Comparison of ENCODE assay signal across 14 cellular contexts in genomic region chr11:80900265-80900664, GRCh38.
DNase-seq lines count a peak whose midpoint lies in the region; ATAC-seq, FAIRE-seq and TF ChIP-seq lines count a peak whose summit lies in the region.
"Had no signal": no experiment of that assay in that cellular context is flagged by ENCODE, and none has a peak within 500 bp of the region (broad histone marks: within the 10 kb centered on the region; RNA-seq: fewer than 3 reads in every experiment).

No MANE protein-coding gene starts in this region.

- H3K27ac ChIP-seq in GM12878 (ENCODE audit: control insufficient read depth, insufficient read depth): no peak overlapping the region
- H3K27ac ChIP-seq: HL-60 had no signal

- H4K20me1 ChIP-seq in GM12878 (ENCODE audit: control insufficient read depth, insufficient read depth): no peaks in the 10 kb centered on the region

- RAD21 ChIA-PET in GM12878 (lab: Charles Lee; ENCODE audit: unreplicated experiment): no interaction called here

- no peaks in the 10 kb centered on the region for H3K27me3 Mint-ChIP-seq in activated CD8-positive, alpha-beta T cell treated with anti-CD3 and anti-CD28 coated beads for 36 hours
- H3K27me3 Mint-ChIP-seq in natural killer cell treated with Interleukin-12 subunit alpha and Interleukin-12 subunit beta and Interleukin-15 and Interleukin-18, amount 100 ng/mL, for 72 hours: no peaks in the 10 kb centered on the region

- DNase-seq in GM12878 (ENCODE audit: low read depth, low spot score): no peak
- no peak for DNase-seq in activated CD8-positive, alpha-beta memory T cell treated with anti-CD3 and anti-CD28 coated beads for 24 hours
- DNase-seq in stimulated activated CD4-positive, alpha-beta T cell treated with anti-CD3 and anti-CD28 coated beads, Interleukin-12 subunit alpha, Interleukin-12 subunit beta, amount 100 ng/mL, for 4 hours: no peak
- DNase-seq in activated CD8-positive, alpha-beta T cell treated with anti-CD3 and anti-CD28 coated beads for 36 hours: no peak
- no peak for DNase-seq in natural killer cell treated with Interleukin-12 subunit alpha and Interleukin-12 subunit beta and Interleukin-15 and Interleukin-18, amount 100 ng/mL, for 72 hours (ENCODE audit: low spot score)
- DNase-seq: activated CD8-positive, alpha-beta memory T cell treated with anti-CD3 and anti-CD28 coated beads, Interleukin-2, amount 50 U/mL, for 4 hours; NCI-H2081 treated with DMSO at 0.1 percent for 48 hours; SK-N-SH had no signal

- no peaks in the 10 kb centered on the region for H3K36me3 ChIP-seq in GM12878 (ENCODE audit: control insufficient read depth in 2 of 2, insufficient read depth in 2 of 2, low read length in 1 of 2)

- H3K27ac Mint-ChIP-seq in activated CD8-positive, alpha-beta T cell treated with anti-CD3 and anti-CD28 coated beads for 36 hours: no peak overlapping the region
- no peak overlapping the region for H3K27ac Mint-ChIP-seq in natural killer cell treated with Interleukin-12 subunit alpha and Interleukin-12 subunit beta and Interleukin-15 and Interleukin-18, amount 100 ng/mL, for 72 hours

- no peak overlapping the region for H3K9ac ChIP-seq in GM12878 (ENCODE audit: control insufficient read depth, insufficient read depth, low read length)
- H3K9ac ChIP-seq: SK-N-SH had no signal

- TF ChIP-seq RAD21 in GM12878 (IDR thresholded peaks at IDR 0.05; ENCODE audit: insufficient read depth, low read depth, low read length): no peak

- no peaks in the 10 kb centered on the region for H3K4me1 ChIP-seq in GM12878 (ENCODE audit: control insufficient read depth, insufficient read depth, low read length)

- CTCF ChIA-PET in GM12878 (lab: Yijun Ruan, JAX): no interaction called here
- CTCF ChIA-PET in activated CD8-positive, alpha-beta T cell treated with anti-CD3 and anti-CD28 coated beads for 36 hours (lab: Charles Lee): no interaction called here

- H3K4me3 ChIP-seq in GM12878: no peak overlapping the region

- BruUV-seq in GM12878 (replicated peaks; lab: Mats Ljungman, UMichigan): no TSS peak

- no peak overlapping the region for H3K4me2 ChIP-seq in GM12878 (ENCODE audit: control insufficient read depth, insufficient read depth)
- H3K4me2 ChIP-seq: SK-N-SH had no signal

- peaks cover 2% of the 10 kb centered on the region for H3K9me3 Mint-ChIP-seq in activated CD8-positive, alpha-beta T cell treated with anti-CD3 and anti-CD28 coated beads for 36 hours
- peaks cover 18% of the 10 kb centered on the region for H3K9me3 Mint-ChIP-seq in natural killer cell treated with Interleukin-12 subunit alpha and Interleukin-12 subunit beta and Interleukin-15 and Interleukin-18, amount 100 ng/mL, for 72 hours

- no peaks in the 10 kb centered on the region for H3K79me2 ChIP-seq in GM12878 (ENCODE audit: control insufficient read depth, insufficient read depth, low read length)

- FAIRE-seq in GM12878 (lab: Jason Lieb, UNC): no peak

- no peak for TF ChIP-seq POLR2A in GM12878 (IDR thresholded peaks at IDR 0.05; ENCODE audit: low read depth, low read length)

- H3K36me3 Mint-ChIP-seq in activated CD8-positive, alpha-beta T cell treated with anti-CD3 and anti-CD28 coated beads for 36 hours (ENCODE audit: low read depth): no peaks in the 10 kb centered on the region
- peaks cover 6% of the 10 kb centered on the region for H3K36me3 Mint-ChIP-seq in natural killer cell treated with Interleukin-12 subunit alpha and Interleukin-12 subunit beta and Interleukin-15 and Interleukin-18, amount 100 ng/mL, for 72 hours

- 0 out of 2 replicates have a peak overlapping the region, but pooled peaks have one; percentile 8 for H2AFZ ChIP-seq in GM12878 (ENCODE audit: control insufficient read depth, low read depth, low read length)

- intact Hi-C loops in GM12878 (cut with micrococcal nuclease; ENCODE audit: unreplicated experiment): no loop called here
- intact Hi-C loops in activated CD8-positive, alpha-beta T cell treated with anti-CD3 and anti-CD28 coated beads for 36 hours (cut with micrococcal nuclease): no loop called here

- H3K27me3 ChIP-seq in GM12878 (replicated peaks in 1 of 2; ENCODE audit: control insufficient read depth in 2 of 2, insufficient read depth in 2 of 2, low read length in 1 of 2): no peaks in the 10 kb centered on the region

- H3K4me3 Mint-ChIP-seq in activated CD8-positive, alpha-beta T cell treated with anti-CD3 and anti-CD28 coated beads for 36 hours: no peak overlapping the region
- no peak overlapping the region for H3K4me3 Mint-ChIP-seq in natural killer cell treated with Interleukin-12 subunit alpha and Interleukin-12 subunit beta and Interleukin-15 and Interleukin-18, amount 100 ng/mL, for 72 hours

- ATAC-seq in GM18907 (IDR thresholded peaks at IDR 0.05; ENCODE audit: unreplicated experiment) (peak; percentile 79), GM21737 (IDR thresholded peaks at IDR 0.05; ENCODE audit: unreplicated experiment) (peak; percentile 72), HG03442 (IDR thresholded peaks at IDR 0.05; ENCODE audit: unreplicated experiment) (peak; percentile 56), GM12878 (peak; percentile 68)
- ATAC-seq in activated CD8-positive, alpha-beta T cell treated with anti-CD3 and anti-CD28 coated beads for 36 hours: no peak
- no peak for ATAC-seq in natural killer cell treated with Interleukin-12 subunit alpha and Interleukin-12 subunit beta and Interleukin-15 and Interleukin-18, amount 100 ng/mL, for 72 hours
- ATAC-seq: esophagus mucosa, HCT116 had no signal

- 6% methylated on average over 2 of the region's 2 CpGs for WGBS in GM12878 (ENCODE audit: insufficient coverage, insufficient replicate concordance, low lambda C conversion rate, missing lambda C conversion rate)

- no peak for TF ChIP-seq EP300 in GM12878 (IDR thresholded peaks at IDR 0.05; ENCODE audit: borderline replicate concordance in 1 of 2, control insufficient read depth in 1 of 2, low read depth in 2 of 2, low read length in 2 of 2)

- H3K9me3 ChIP-seq in GM12878 (replicated peaks; ENCODE audit: control insufficient read depth, insufficient read depth, low read length): no peaks in the 10 kb centered on the region
- H3K9me3 ChIP-seq: SK-N-SH had no signal

- POLR2A ChIA-PET in GM12878 (lab: Charles Lee): no interaction called here
- POLR2A ChIA-PET in activated CD8-positive, alpha-beta T cell treated with anti-CD3 and anti-CD28 coated beads for 36 hours (lab: Charles Lee): no interaction called here

- in situ Hi-C loops in GM12878 (cut with MboI): no loop called here

- no peaks in the 10 kb centered on the region for H3K4me1 Mint-ChIP-seq in activated CD8-positive, alpha-beta T cell treated with anti-CD3 and anti-CD28 coated beads for 36 hours (ENCODE audit: low read depth)
- H3K4me1 Mint-ChIP-seq in natural killer cell treated with Interleukin-12 subunit alpha and Interleukin-12 subunit beta and Interleukin-15 and Interleukin-18, amount 100 ng/mL, for 72 hours (ENCODE audit: low read depth in 2 of 2): peaks cover 0 to 5% of the 10 kb centered on the region in 2 donors

- TF ChIP-seq CTCF in GM12878 (IDR thresholded peaks at IDR 0.05 in 2 of 3, conservative IDR thresholded peaks at IDR 0.05 in 1 of 3; ENCODE audit: control insufficient read depth in 2 of 3, extremely low read depth in 1 of 3, insufficient read depth in 1 of 3, low read depth in 3 of 3, low read length in 3 of 3): no peak
- TF ChIP-seq CTCF in activated CD8-positive, alpha-beta T cell treated with anti-CD3 and anti-CD28 coated beads for 36 hours (IDR thresholded peaks at IDR 0.05): no peak

- SMC1A ChIA-PET in GM12878 (lab: Charles Lee; ENCODE audit: uncharacterized antibody, unreplicated experiment): interaction anchor here (0.8 to 1.0 kb wide), 2 partner anchors 9 to 65 kb away, joined by 3 to 4 read pairs; no protein-coding TSS in a partner anchor

TF ChIP-seq in GM12878, 131 proteins besides CTCF, POLR2A, EP300 and RAD21:
- 0 out of 2 replicates have a peak, but pooled peaks have one; percentile 14 for TF ChIP-seq ZNF24 (IDR thresholded peaks at IDR 0.05)
- TF ChIP-seq ZNF217 (IDR thresholded peaks at IDR 0.05): no peak
- no peak for TF ChIP-seq NR2C1 (IDR thresholded peaks at IDR 0.05)

Comparison
In these comparisons a context has a peak if more than half of its experiments do, and no peak if none do; other contexts are left out.
1. ATAC-seq: peak in GM18907 (single experiment), GM21737 (single experiment), HG03442 (single experiment) and GM12878 (single experiment); none in activated CD8-positive, alpha-beta T cell treated with anti-CD3 and anti-CD28 coated beads for 36 hours (single experiment) and natural killer cell treated with Interleukin-12 subunit alpha and Interleukin-12 subunit beta and Interleukin-15 and Interleukin-18, amount 100 ng/mL, for 72 hours (0 of 2).